Comparison of ENCODE assay signal across 13 cellular contexts in the genomic region with DNA sequence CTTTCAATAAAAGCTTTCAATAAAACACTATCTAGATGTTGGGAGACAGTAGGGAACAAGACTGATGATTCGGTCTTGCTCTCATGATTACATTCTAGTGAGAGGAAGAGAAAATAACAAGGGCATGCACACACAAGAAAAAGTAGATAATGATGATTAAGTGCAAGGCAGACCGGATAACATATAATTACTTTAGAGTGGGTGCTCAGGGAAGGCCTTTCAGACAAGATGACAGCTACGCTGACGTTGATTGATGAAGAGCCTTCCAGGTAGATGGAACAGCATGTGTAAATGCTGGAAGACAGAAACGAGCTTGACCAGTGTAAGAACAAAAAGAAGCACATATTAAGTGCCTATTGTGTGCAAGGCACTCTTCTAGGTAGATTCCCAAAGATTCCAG. TPM values are rescaled to one million over a fixed set of nuclear protein-coding genes. Genes with fewer than 3 reads are reported as not detected.
DNase-seq lines count a peak whose midpoint lies in the region; TF ChIP-seq lines count a peak whose summit lies in the region.
"Had no signal": no experiment of that assay in that cellular context is flagged by ENCODE, and none has a peak within 500 bp of the region (broad histone marks: within the 10 kb centered on the region; RNA-seq: fewer than 3 reads in every experiment).

No MANE protein-coding gene starts in this region.

- H3K79me2 ChIP-seq in hepatocyte: no peaks in the 10 kb centered on the region

- no peak overlapping the region for H3K4me2 ChIP-seq in hepatocyte

- no peaks in the 10 kb centered on the region for H3K36me3 ChIP-seq in hepatocyte (replicated peaks; ENCODE audit: insufficient read depth, low read depth)
- no peaks in the 10 kb centered on the region for H3K36me3 ChIP-seq in testis (ENCODE audit: low read depth, missing control alignments)
- H3K36me3 ChIP-seq: Peyer's patch had no signal

- TF ChIP-seq POLR2A in testis (IDR thresholded peaks at IDR 0.05): no peak
- TF ChIP-seq POLR2A in lower leg skin (IDR thresholded peaks at IDR 0.05): no peak

- TF ChIP-seq CTCF in LNCaP clone FGC (IDR thresholded peaks at IDR 0.05; ENCODE audit: control insufficient read depth, extremely low read depth, insufficient read depth) (no peak), epithelial cell of esophagus (IDR thresholded peaks at IDR 0.05; ENCODE audit: insufficient read depth, low read depth, low read length, missing control alignments) (no peak), hepatocyte (IDR thresholded peaks at IDR 0.05; ENCODE audit: poor library complexity) (no peak), testis (IDR thresholded peaks at IDR 0.05) (no peak), lower leg skin (IDR thresholded peaks at IDR 0.05) (no peak)

- H3K4me1 ChIP-seq in hepatocyte (ENCODE audit: insufficient read depth) (no peaks in the 10 kb centered on the region), testis (no peaks in the 10 kb centered on the region)

- DNase-seq in LNCaP clone FGC (ENCODE audit: low read depth): peak; percentile 40
- peak; percentile 50 for DNase-seq in NCI-H146 (lab: John Stamatoyannopoulos, UW)
- peak; percentile 70 for DNase-seq in NCI-H82 (lab: John Stamatoyannopoulos, UW)
- DNase-seq in epithelial cell of esophagus (ENCODE audit: low read depth): peak; percentile 47
- no peak for DNase-seq in hepatocyte (ENCODE audit: low spot score)
- DNase-seq in testis: no peak
- DNase-seq in lower leg skin (ENCODE audit: low spot score in 2 of 2): no peak
- DNase-seq: CD4-positive, alpha-beta T cell; NCI-H187; NCI-H526; Peyer's patch; SHP77 treated with DMSO at 0.1 percent for 48 hours had no signal

- H3K9me3 ChIP-seq in hepatocyte (ENCODE audit: low read depth): no peaks in the 10 kb centered on the region
- no peaks in the 10 kb centered on the region for H3K9me3 ChIP-seq in testis
- H3K9me3 ChIP-seq: Peyer's patch had no signal

- no peaks in the 10 kb centered on the region for H3K9me2 ChIP-seq in hepatocyte (replicated peaks; ENCODE audit: insufficient read depth)

- 69% methylated on average over 5 of the region's 5 CpGs for WGBS in hepatocyte (ENCODE audit: low lambda C conversion rate, missing lambda C conversion rate)
- 72 to 82% methylated on average over 5 of the region's 5 CpGs for WGBS in testis, 2 donors
- 58 to 62% methylated on average over 5 of the region's 5 CpGs for WGBS in lower leg skin, 2 donors

- no peaks in the 10 kb centered on the region for H4K20me1 ChIP-seq in hepatocyte (ENCODE audit: insufficient read depth, poor library complexity, severe bottlenecking)

- H3K4me3 ChIP-seq in LNCaP clone FGC (ENCODE audit: low read depth, low read length) (no peak overlapping the region), epithelial cell of esophagus (ENCODE audit: low read length) (no peak overlapping the region), hepatocyte (no peak overlapping the region), testis (no peak overlapping the region), lower leg skin (ENCODE audit: low read depth, poor library complexity, severe bottlenecking) (no peak overlapping the region)
- H3K4me3 ChIP-seq: Peyer's patch had no signal

- H2AFZ ChIP-seq in hepatocyte: no peak overlapping the region

- H3K27ac ChIP-seq in hepatocyte: no peak overlapping the region
- H3K27ac ChIP-seq in testis: no peak overlapping the region
- H3K27ac ChIP-seq: Peyer's patch had no signal

- intact Hi-C loops in testis (cut with DNase I; ENCODE audit: low total_unique reads): no loop called here
- intact Hi-C loops in lower leg skin (cut with DNase I; ENCODE audit: low total_unique reads): loop anchor here (10.0 kb wide), 1 partner anchor 156 kb away; no protein-coding TSS in a partner anchor

- H3K27me3 ChIP-seq in hepatocyte (no peaks in the 10 kb centered on the region), testis (no peaks in the 10 kb centered on the region)
- H3K27me3 ChIP-seq: Peyer's patch had no signal

RNA-seq across cellular contexts. Expression of a gene that starts 43.4 kb away (rescaled TPM):
- total RNA-seq in hepatocyte: 0.40 and 1.5 TPM in 2 replicates
- polyA plus RNA-seq in hepatocyte: 0.18 and 0.76 TPM in 2 replicates
- total RNA-seq in testis: 1 to 10 TPM; 3.6 to 5.9 TPM
- 3.1 TPM for polyA plus RNA-seq in testis (ENCODE audit: insufficient read depth, low read depth, low replicate concordance)
- total RNA-seq in lower leg skin: 1 to 10 TPM in 3 of 4 donors, under 1 TPM in 1; 0.81 to 3.4 (median 2.2) TPM
- total RNA-seq: HepG2 had no signal
- polyA plus RNA-seq: HepG2 had no signal

Comparison
In these comparisons a context has a peak if more than half of its experiments do, and no peak if none do; other contexts are left out.
1. DNase-seq: peak in LNCaP clone FGC (single experiment), NCI-H146 (single experiment), NCI-H82 (single experiment) and epithelial cell of esophagus (single experiment); none in hepatocyte (single experiment), testis (single experiment) and lower leg skin (0 of 2).